In the genomic region with DNA sequence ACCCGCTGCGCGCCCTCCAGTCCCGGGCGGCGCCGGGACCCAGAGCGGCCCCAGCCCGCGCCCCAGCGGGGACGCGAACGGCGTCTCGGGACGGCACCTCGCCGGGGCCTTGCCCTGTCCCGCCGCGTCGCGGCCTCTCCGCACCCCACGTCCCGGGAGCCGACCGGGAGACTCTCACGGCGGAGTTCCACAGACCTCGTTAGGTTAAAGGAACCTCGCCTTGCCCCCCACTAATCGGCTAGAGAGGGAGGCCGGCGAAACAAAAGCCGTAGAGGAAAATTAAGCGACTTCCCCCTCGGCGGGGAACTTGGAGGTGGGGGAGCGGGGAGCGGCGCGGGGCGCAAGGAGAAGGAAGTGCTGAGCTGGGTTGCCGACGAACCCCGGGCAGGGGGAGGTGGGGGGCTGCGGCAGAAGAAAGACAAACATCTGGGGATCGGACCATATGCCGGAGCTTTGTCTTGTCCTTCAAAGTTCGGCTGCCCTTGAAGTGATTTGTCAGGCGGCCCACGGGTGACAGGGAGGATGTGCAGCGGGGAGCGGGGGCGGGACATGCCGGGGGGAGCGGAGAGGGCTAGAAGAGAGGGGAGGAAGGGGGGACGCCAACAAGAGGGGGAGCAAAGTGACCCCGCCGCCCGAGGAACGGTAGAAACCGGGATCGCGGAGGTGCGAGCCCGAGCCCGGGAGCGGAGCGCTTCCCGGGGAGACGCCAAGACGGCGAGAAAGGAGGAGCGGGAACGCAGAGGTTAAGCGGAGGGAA, we compare ENCODE assay signal across 8 cellular contexts.
DNase-seq lines count a peak whose midpoint lies in the region; ATAC-seq and TF ChIP-seq lines count a peak whose summit lies in the region.

No MANE protein-coding gene starts in this region.

- peaks cover 14 to 23% (median 16%) of the 10 kb centered on the region in 3 donors for H3K4me1 ChIP-seq in esophagus squamous epithelium

- WGBS in esophagus squamous epithelium, 2 donors, result 2 to 8% methylated on average over 22 to 26 of the region's 79 CpGs

- H3K36me3 Mint-ChIP-seq in T-helper 2 cell treated with Interferon-gamma antibody and Interleukin-4, amounts not matched to agents 5 μg/mL and 100 μg/mL, for 36 hours (ENCODE audit: low read depth), result no peaks in the 10 kb centered on the region
- H3K36me3 Mint-ChIP-seq in natural killer cell treated with Interleukin-12 subunit alpha and Interleukin-12 subunit beta and Interleukin-15 and Interleukin-18, amount 100 ng/mL, for 72 hours, result peaks cover 9% of the 10 kb centered on the region

- peak; percentile 8 for DNase-seq in activated CD4-positive, alpha-beta T cell treated with anti-CD3 and anti-CD28 coated beads for 48 hours
- no peak for DNase-seq in activated CD4-positive, alpha-beta T cell treated with anti-CD3 and anti-CD28 coated beads, Interleukin-2, amount 50 U/mL, for 4 hours
- DNase-seq in T-helper 2 cell treated with Interferon-gamma antibody and Interleukin-4, amounts not matched to agents 5 μg/mL and 100 μg/mL, for 36 hours (ENCODE audit: low spot score), result no peak
- no peak for DNase-seq in esophagus squamous epithelium (lab: John Stamatoyannopoulos, UW)
- DNase-seq in natural killer cell treated with Interleukin-12 subunit alpha and Interleukin-12 subunit beta and Interleukin-15 and Interleukin-18, amount 100 ng/mL, for 72 hours (ENCODE audit: low spot score), result no peak
- DNase-seq in occipital lobe (lab: John Stamatoyannopoulos, UW), result no peak

- no peaks in the 10 kb centered on the region for H3K9me3 Mint-ChIP-seq in T-helper 2 cell treated with Interferon-gamma antibody and Interleukin-4, amounts not matched to agents 5 μg/mL and 100 μg/mL, for 36 hours
- no peaks in the 10 kb centered on the region for H3K9me3 Mint-ChIP-seq in natural killer cell treated with Interleukin-12 subunit alpha and Interleukin-12 subunit beta and Interleukin-15 and Interleukin-18, amount 100 ng/mL, for 72 hours

- H3K4me3 ChIP-seq in esophagus squamous epithelium, result peak overlapping the region; percentile 33 to 68 (median 49)

- H3K4me3 Mint-ChIP-seq in T-helper 2 cell treated with Interferon-gamma antibody and Interleukin-4, amounts not matched to agents 5 μg/mL and 100 μg/mL, for 36 hours, result peak overlapping the region; percentile 46
- H3K4me3 Mint-ChIP-seq in natural killer cell treated with Interleukin-12 subunit alpha and Interleukin-12 subunit beta and Interleukin-15 and Interleukin-18, amount 100 ng/mL, for 72 hours, result peak overlapping the region; percentile 38

- no peak for TF ChIP-seq CTCF in esophagus squamous epithelium (IDR thresholded peaks at IDR 0.05)

- H3K27me3 ChIP-seq in esophagus squamous epithelium, result peaks cover 4 to 100% (median 18%) of the 10 kb centered on the region in 4 donors

- H3K27me3 Mint-ChIP-seq in T-helper 2 cell treated with Interferon-gamma antibody and Interleukin-4, amounts not matched to agents 5 μg/mL and 100 μg/mL, for 36 hours (ENCODE audit: low read depth), result peaks cover 47% of the 10 kb centered on the region
- peaks cover 18 to 29% of the 10 kb centered on the region in 2 donors for H3K27me3 Mint-ChIP-seq in natural killer cell treated with Interleukin-12 subunit alpha and Interleukin-12 subunit beta and Interleukin-15 and Interleukin-18, amount 100 ng/mL, for 72 hours

- H3K27ac Mint-ChIP-seq in T-helper 2 cell treated with Interferon-gamma antibody and Interleukin-4, amounts not matched to agents 5 μg/mL and 100 μg/mL, for 36 hours, result no peak overlapping the region
- H3K27ac Mint-ChIP-seq in natural killer cell treated with Interleukin-12 subunit alpha and Interleukin-12 subunit beta and Interleukin-15 and Interleukin-18, amount 100 ng/mL, for 72 hours, result no peak overlapping the region

- TF ChIP-seq POLR2A in esophagus squamous epithelium (IDR thresholded peaks at IDR 0.05), result no peak

- no peak overlapping the region for H3K27ac ChIP-seq in esophagus squamous epithelium

- H3K9me3 ChIP-seq in esophagus squamous epithelium, result no peaks in the 10 kb centered on the region

- ATAC-seq in HG03045 (IDR thresholded peaks at IDR 0.05; ENCODE audit: unreplicated experiment) (peak; percentile 57), HG03469 (IDR thresholded peaks at IDR 0.05; ENCODE audit: unreplicated experiment) (no peak)
- peak in 1 of 2 donors; percentile 31 for ATAC-seq in natural killer cell treated with Interleukin-12 subunit alpha and Interleukin-12 subunit beta and Interleukin-15 and Interleukin-18, amount 100 ng/mL, for 72 hours

- intact Hi-C loops in esophagus squamous epithelium (cut with DNase I), result no loop called here

- peaks cover 8% of the 10 kb centered on the region for H3K4me1 Mint-ChIP-seq in T-helper 2 cell treated with Interferon-gamma antibody and Interleukin-4, amounts not matched to agents 5 μg/mL and 100 μg/mL, for 36 hours (ENCODE audit: low read depth)
- peaks cover 4 to 6% of the 10 kb centered on the region in 2 donors for H3K4me1 Mint-ChIP-seq in natural killer cell treated with Interleukin-12 subunit alpha and Interleukin-12 subunit beta and Interleukin-15 and Interleukin-18, amount 100 ng/mL, for 72 hours (ENCODE audit: low read depth in 2 of 2)

- H3K36me3 ChIP-seq in esophagus squamous epithelium, result no peaks in the 10 kb centered on the region
